ENCODE assay signal across 16 cellular contexts in genomic region chr17:27351741-27352140, GRCh38. TPM values are rescaled to one million over a fixed set of nuclear protein-coding genes. Genes with fewer than 3 reads are reported as not detected.
A peak's percentile ranks its signal among the peaks of the same experiment; 100 is the strongest.
DNase-seq lines count a peak whose midpoint lies in the region; ATAC-seq and TF ChIP-seq lines count a peak whose summit lies in the region.
"Had no signal": no experiment of that assay in that cellular context is flagged by ENCODE, and none has a peak within 500 bp of the region (broad histone marks: within the 10 kb centered on the region; RNA-seq: fewer than 3 reads in every experiment).

No MANE protein-coding gene starts in this region.

- intact Hi-C loops in HCT116 (cut with micrococcal nuclease) (loop anchor here (2.0 to 5.0 kb wide), 2 partner anchors 79 to 301 kb away; no protein-coding TSS in a partner anchor), posterior vena cava (cut with DNase I) (loop anchor here in 1 of 2 donors (5.0 to 10.0 kb wide), 2 partner anchors 103 to 251 kb away; partner anchors contain the start of gene KSR1)

- POLR2A ChIA-PET in HCT116 (lab: Charles Lee) = no interaction called here

- H3K4me3 Mint-ChIP-seq in central memory CD8-positive, alpha-beta T cell = no peak overlapping the region
- H3K4me3 Mint-ChIP-seq in natural killer cell treated with Interleukin-12 subunit alpha and Interleukin-12 subunit beta and Interleukin-15 and Interleukin-18, amount 100 ng/mL, for 72 hours = peak overlapping the region; percentile 78

- no peak for TF ChIP-seq POLR2A in HCT116 (IDR thresholded peaks at IDR 0.05; ENCODE audit: borderline replicate concordance, extremely low read depth, insufficient read depth, insufficient read length)

- no peak for TF ChIP-seq RAD21 in HCT116 (IDR thresholded peaks at IDR 0.05; ENCODE audit: low read depth)

- H3K9me3 Mint-ChIP-seq in central memory CD8-positive, alpha-beta T cell = no peaks in the 10 kb centered on the region
- H3K9me3 Mint-ChIP-seq in natural killer cell treated with Interleukin-12 subunit alpha and Interleukin-12 subunit beta and Interleukin-15 and Interleukin-18, amount 100 ng/mL, for 72 hours = no peaks in the 10 kb centered on the region
- H3K9me3 Mint-ChIP-seq: activated T-helper 17 cell treated with anti-CD3 and anti-CD28 coated beads, Interleukin-2, amount 50 U/mL, for 72 hours; stimulated activated naive B cell treated with anti-CD40 and anti-IgM and Interleukin-4, amounts not matched to agents 10 μg/mL and 1 μg/mL and 100 μg/mL, for 72 hours had no signal

- H3K9me2 ChIP-seq in HCT116 (ENCODE audit: insufficient read depth) = no peaks in the 10 kb centered on the region

- H3K27me3 Mint-ChIP-seq in central memory CD8-positive, alpha-beta T cell = no peaks in the 10 kb centered on the region
- no peaks in the 10 kb centered on the region for H3K27me3 Mint-ChIP-seq in natural killer cell treated with Interleukin-12 subunit alpha and Interleukin-12 subunit beta and Interleukin-15 and Interleukin-18, amount 100 ng/mL, for 72 hours
- H3K27me3 Mint-ChIP-seq: activated T-helper 17 cell treated with anti-CD3 and anti-CD28 coated beads, Interleukin-2, amount 50 U/mL, for 72 hours had no signal

- no peak overlapping the region; the same call in 1 of the 2 replicates for H3K27ac ChIP-seq in HCT116 (ENCODE audit: low read depth, low read length)
- H3K27ac ChIP-seq: BLaER1 had no signal

- H3K4me3 ChIP-seq in AG10803 (ENCODE audit: low read length) (no peak overlapping the region), HCT116 (replicated peaks in 1 of 2; ENCODE audit: low read depth in 1 of 2, low read length in 2 of 2) (peak overlapping the region; percentile 85 to 95; a peak in 2 of 4 replicates), MG63 (no peak overlapping the region)
- H3K4me3 ChIP-seq: BLaER1 had no signal

- CTCF ChIA-PET in HCT116 (lab: Charles Lee) = interaction anchor here (0.8 kb wide), 1 partner anchor 11 kb away, joined by 3 read pairs; no protein-coding TSS in a partner anchor

- H3K4me1 Mint-ChIP-seq in central memory CD8-positive, alpha-beta T cell = peaks cover 13% of the 10 kb centered on the region
- H3K4me1 Mint-ChIP-seq in natural killer cell treated with Interleukin-12 subunit alpha and Interleukin-12 subunit beta and Interleukin-15 and Interleukin-18, amount 100 ng/mL, for 72 hours (ENCODE audit: low read depth in 2 of 2) = peaks cover 36 to 45% of the 10 kb centered on the region in 2 donors

- peaks cover 7% of the 10 kb centered on the region for H3K36me3 Mint-ChIP-seq in central memory CD8-positive, alpha-beta T cell (ENCODE audit: insufficient read depth)
- H3K36me3 Mint-ChIP-seq in natural killer cell treated with Interleukin-12 subunit alpha and Interleukin-12 subunit beta and Interleukin-15 and Interleukin-18, amount 100 ng/mL, for 72 hours = no peaks in the 10 kb centered on the region

- H3K4me2 ChIP-seq in HCT116 (ENCODE audit: low read length) = peak overlapping the region; percentile 87

- H3K36me3 ChIP-seq in HCT116 (ENCODE audit: control insufficient read depth in 1 of 2, insufficient read depth in 2 of 2, low read length in 2 of 2) (no peaks in the 10 kb centered on the region), MG63 (no peaks in the 10 kb centered on the region)
- H3K36me3 ChIP-seq: BLaER1 had no signal

- TF ChIP-seq CTCF in AG10803 (conservative IDR thresholded peaks at IDR 0.05; ENCODE audit: low read length) (0 out of 2 replicates have a peak, but pooled peaks have one; percentile 3), HCT116 (IDR thresholded peaks at IDR 0.05 in 2 of 3, conservative IDR thresholded peaks at IDR 0.05 in 1 of 3; ENCODE audit: borderline replicate concordance in 1 of 3, insufficient read depth in 1 of 3, low read depth in 2 of 3, low read length in 2 of 3) (no peak)

- no peaks in the 10 kb centered on the region for H4K20me1 ChIP-seq in HCT116 (ENCODE audit: insufficient read depth)
- H4K20me1 ChIP-seq: BLaER1 had no signal

- H3K27me3 ChIP-seq in HCT116 (ENCODE audit: insufficient read depth, low read length) (no peaks in the 10 kb centered on the region), MG63 (no peaks in the 10 kb centered on the region)
- H3K27me3 ChIP-seq: BLaER1 had no signal

- ATAC-seq in HCT116 = no peak
- no peak for ATAC-seq in central memory CD8-positive, alpha-beta T cell (replicated peaks; ENCODE audit: extremely low read depth, poor library complexity, severe bottlenecking)
- ATAC-seq in natural killer cell treated with Interleukin-12 subunit alpha and Interleukin-12 subunit beta and Interleukin-15 and Interleukin-18, amount 100 ng/mL, for 72 hours = no peak
- ATAC-seq: activated T-helper 17 cell treated with anti-CD3 and anti-CD28 coated beads, Interleukin-2, amount 50 U/mL, for 72 hours; stimulated activated naive B cell treated with anti-CD40 and anti-IgM and Interleukin-4, amounts not matched to agents 10 μg/mL and 1 μg/mL and 100 μg/mL, for 72 hours had no signal

- peaks cover 26% of the 10 kb centered on the region for H3K79me2 ChIP-seq in HCT116 (ENCODE audit: insufficient read depth, low read length)

- DNase-seq in AG10803 (ENCODE audit: low read depth) (peak; percentile 64), HCT116 (ENCODE audit: low read depth, low spot score) (no peak), MG63 (no peak), HuH-7 (ENCODE audit: low spot score) (no peak), ACHN (no peak), posterior vena cava (ENCODE audit: low spot score) (no peak)
- no peak for DNase-seq in central memory CD8-positive, alpha-beta T cell (ENCODE audit: low spot score in 2 of 2)
- DNase-seq in natural killer cell treated with Interleukin-12 subunit alpha and Interleukin-12 subunit beta and Interleukin-15 and Interleukin-18, amount 100 ng/mL, for 72 hours (ENCODE audit: low spot score) = no peak
- DNase-seq: activated CD4-positive, alpha-beta T cell treated with anti-CD3 and anti-CD28 coated beads for 1 hour; GF-D8; NCI-H1105 treated with DMSO at 0.1 percent for 48 hours; NCI-H446; stimulated activated CD4-positive, alpha-beta T cell treated with anti-CD3 and anti-CD28 coated beads, Interleukin-4, amount 100 ng/mL, for 1 hour; stimulated activated naive B cell treated with anti-CD40 and anti-IgM and Interleukin-4, amounts not matched to agents 10 μg/mL and 1 μg/mL and 100 μg/mL, for 72 hours had no signal

- BruUV-seq in HCT116 (replicated peaks; lab: Mats Ljungman, UMichigan) = no TSS peak

- peak overlapping the region; percentile 95 for H3K27ac Mint-ChIP-seq in central memory CD8-positive, alpha-beta T cell (ENCODE audit: low read depth)
- H3K27ac Mint-ChIP-seq in natural killer cell treated with Interleukin-12 subunit alpha and Interleukin-12 subunit beta and Interleukin-15 and Interleukin-18, amount 100 ng/mL, for 72 hours = peak overlapping the region; percentile 74 to 90
- H3K27ac Mint-ChIP-seq: stimulated activated naive B cell treated with anti-CD40 and anti-IgM and Interleukin-4, amounts not matched to agents 10 μg/mL and 1 μg/mL and 100 μg/mL, for 72 hours had no signal

- H2AFZ ChIP-seq in HCT116 (ENCODE audit: low read depth, low read length, poor library complexity, severe bottlenecking) = no peak overlapping the region

- RAD21 ChIA-PET in HCT116 (lab: Charles Lee; ENCODE audit: low non-redundant PET in 1 of 2, low total read pairs in 2 of 2, uncharacterized antibody in 2 of 2, unreplicated experiment in 2 of 2) = no interaction called here

- H3K9ac ChIP-seq in HCT116 (ENCODE audit: low read length) = 0 out of 2 replicates have a peak overlapping the region, but pooled peaks have one; percentile 98
- H3K9ac ChIP-seq: BLaER1 had no signal

- no peaks in the 10 kb centered on the region for H3K9me3 ChIP-seq in HCT116 (ENCODE audit: control insufficient read depth in 1 of 2, insufficient read depth in 1 of 2, low read depth in 1 of 2, low read length in 2 of 2)
- no peaks in the 10 kb centered on the region for H3K9me3 ChIP-seq in MG63

- peaks cover 33 to 57% of the 10 kb centered on the region in 2 experiments for H3K4me1 ChIP-seq in HCT116 (ENCODE audit: control insufficient read depth in 1 of 2, insufficient read depth in 2 of 2, low read length in 2 of 2)

- in situ Hi-C loops in ACHN (cut with HindIII; ENCODE audit: low pct_ligation_motif_present, low pct_unique_long_range_greater_than_20kb, low sequenced_read_pairs) = no loop called here

TF ChIP-seq in HCT116, 20 proteins besides CTCF, POLR2A, EP300 and RAD21 (continues in another document):
- TF ChIP-seq SRF (IDR thresholded peaks at IDR 0.05; ENCODE audit: low read depth) (no peak), ATF3 (IDR thresholded peaks at IDR 0.05) (no peak), ZNF274 (IDR thresholded peaks at IDR 0.05; ENCODE audit: low read depth, low read length) (no peak), ELF1 (IDR thresholded peaks at IDR 0.05; ENCODE audit: borderline replicate concordance, low read depth) (no peak), ZBTB33 (IDR thresholded peaks at IDR 0.05; ENCODE audit: extremely low read depth, insufficient replicate concordance, low read length) (no peak), CEBPB (IDR thresholded peaks at IDR 0.05; ENCODE audit: low read depth) (no peak), JUND (IDR thresholded peaks at IDR 0.05) (no peak), YY1 (IDR thresholded peaks at IDR 0.05; ENCODE audit: extremely low read depth, insufficient replicate concordance, low read depth, low read length) (no peak)

RNA-seq across cellular contexts. Expression of gene WSB1, which starts 57.8 kb away (rescaled TPM):
- total RNA-seq in HCT116 (2021; ENCODE audit: unreplicated experiment) (88.0 TPM), posterior vena cava (100 to 1,000 TPM; 206 to 227 TPM)
- polyA plus RNA-seq in HCT116 (2012) = 68.8 and 74.3 TPM in 2 replicates
- total RNA-seq in natural killer cell treated with Interleukin-12 subunit alpha and Interleukin-12 subunit beta and Interleukin-15 and Interleukin-18, amount 100 ng/mL, for 72 hours = 100 to 1,000 TPM; 129 to 174 TPM
- total RNA-seq in MG63 (2014; rRNA removed; shearing (Covaris generic); ENCODE audit: low replicate concordance) = 46.4 and 76.4 TPM in 2 replicates

Comparison
In these comparisons a context has a peak if more than half of its experiments do, and no peak if none do; other contexts are left out.
1. H3K4me3 ChIP-seq: peak in HCT116 (2 of 2); none in AG10803 (single experiment) and MG63 (single experiment).